ENCODE assay signal across 20 cellular contexts in genomic region chr9:84993105-84993504, GRCh38.
DNase-seq lines count a peak whose midpoint lies in the region; ATAC-seq and TF ChIP-seq lines count a peak whose summit lies in the region.
"Had no signal": no experiment of that assay in that cellular context is flagged by ENCODE, and none has a peak within 500 bp of the region (broad histone marks: within the 10 kb centered on the region; RNA-seq: fewer than 3 reads in every experiment).

No MANE protein-coding gene starts in this region.

- no peak overlapping the region for H3K27ac Mint-ChIP-seq in endodermal cell
- H3K27ac Mint-ChIP-seq in neural crest cell (ENCODE audit: unreplicated experiment) = peak overlapping the region; percentile 44
- H3K27ac Mint-ChIP-seq: HFFc6 had no signal

- H3K9me3 ChIP-seq in endodermal cell (ENCODE audit: control insufficient read depth, low read length) = no peaks in the 10 kb centered on the region
- H3K9me3 ChIP-seq: A549, SJCRH30 had no signal

- H3K4me3 Mint-ChIP-seq in endodermal cell (no peak overlapping the region), neural crest cell (no peak overlapping the region)
- H3K4me3 Mint-ChIP-seq: HFFc6 had no signal

- H3K9ac ChIP-seq in endodermal cell (ENCODE audit: extremely low read depth, low read length, poor library complexity, severe bottlenecking) = no peak overlapping the region

- H3K36me3 Mint-ChIP-seq in endodermal cell (ENCODE audit: low read depth) (no peaks in the 10 kb centered on the region), neural crest cell (ENCODE audit: low read depth) (no peaks in the 10 kb centered on the region)

- H3K27me3 Mint-ChIP-seq in endodermal cell (ENCODE audit: insufficient read depth) = peaks cover 81% of the 10 kb centered on the region
- no peaks in the 10 kb centered on the region for H3K27me3 Mint-ChIP-seq in neural crest cell (ENCODE audit: low read depth)

- H3K4me3 ChIP-seq in endodermal cell (ENCODE audit: low read length) = no peak overlapping the region
- H3K4me3 ChIP-seq: A549, SJCRH30 had no signal

- ATAC-seq in GM21381 (IDR thresholded peaks at IDR 0.05; ENCODE audit: unreplicated experiment) = no peak
- ATAC-seq: A549 had no signal

- no peaks in the 10 kb centered on the region for H3K36me3 ChIP-seq in endodermal cell (ENCODE audit: control insufficient read depth, insufficient read depth, low read length)
- H3K36me3 ChIP-seq: SJCRH30 had no signal

- no peaks in the 10 kb centered on the region for H3K9me3 Mint-ChIP-seq in endodermal cell
- no peaks in the 10 kb centered on the region for H3K9me3 Mint-ChIP-seq in neural crest cell

- peaks cover 24% of the 10 kb centered on the region for H3K27me3 ChIP-seq in endodermal cell (ENCODE audit: control insufficient read depth, insufficient read depth, low read length, poor library complexity, severe bottlenecking)

- DNase-seq in H4 (ENCODE audit: low spot score) = peak; percentile 21
- peak; percentile 71 for DNase-seq in endodermal cell
- DNase-seq in neural crest cell (ENCODE audit: low read depth, low spot score) = no peak
- DNase-seq in NCI-H146 treated with DMSO at 0.1 percent for 48 hours (lab: John Stamatoyannopoulos, UW; ENCODE audit: unreplicated experiment) = no peak
- no peak for DNase-seq in NCI-H774 (lab: John Stamatoyannopoulos, UW)
- no peak for DNase-seq in NCI-H446 (lab: John Stamatoyannopoulos, UW)
- DNase-seq: C1 segment of cervical spinal cord, DND-41, GF-D8, HFFc6, IMR-90, Kasumi-1, NCI-H1105 treated with DMSO at 0.1 percent for 48 hours, NCI-H187 treated with DMSO at 0.1 percent for 48 hours, NCI-H69, OCI-M1, SJCRH30 had no signal

- H3K4me1 Mint-ChIP-seq in endodermal cell (peaks cover 11% of the 10 kb centered on the region), neural crest cell (peaks cover 41% of the 10 kb centered on the region)

- TF ChIP-seq CTCF in endodermal cell (conservative IDR thresholded peaks at IDR 0.05) (no peak), neural crest cell (conservative IDR thresholded peaks at IDR 0.05) (no peak)

- H3K4me1 ChIP-seq in endodermal cell (ENCODE audit: control insufficient read depth, insufficient read depth, low read length) = no peaks in the 10 kb centered on the region
- H3K4me1 ChIP-seq: SJCRH30 had no signal

- 54 to 77% methylated on average over 1 of the region's 1 CpG for WGBS in endodermal cell (ENCODE audit: insufficient coverage in 1 of 2, insufficient read length in 1 of 2), 2 experiments

- peak overlapping the region; percentile 57 for H3K27ac ChIP-seq in angular gyrus (ENCODE audit: low read depth, low read length)
- H3K27ac ChIP-seq in endodermal cell (ENCODE audit: low read depth, low read length) = no peak overlapping the region
- H3K27ac ChIP-seq: A549, SJCRH30 had no signal

Comparison
In these comparisons a context has a peak if more than half of its experiments do, and no peak if none do; other contexts are left out.
1. DNase-seq: peak in H4 (single experiment) and endodermal cell (single experiment); none in neural crest cell (single experiment), NCI-H146 treated with DMSO at 0.1 percent for 48 hours (single experiment), NCI-H774 (single experiment) and NCI-H446 (0 of 2).